In the genomic region with DNA sequence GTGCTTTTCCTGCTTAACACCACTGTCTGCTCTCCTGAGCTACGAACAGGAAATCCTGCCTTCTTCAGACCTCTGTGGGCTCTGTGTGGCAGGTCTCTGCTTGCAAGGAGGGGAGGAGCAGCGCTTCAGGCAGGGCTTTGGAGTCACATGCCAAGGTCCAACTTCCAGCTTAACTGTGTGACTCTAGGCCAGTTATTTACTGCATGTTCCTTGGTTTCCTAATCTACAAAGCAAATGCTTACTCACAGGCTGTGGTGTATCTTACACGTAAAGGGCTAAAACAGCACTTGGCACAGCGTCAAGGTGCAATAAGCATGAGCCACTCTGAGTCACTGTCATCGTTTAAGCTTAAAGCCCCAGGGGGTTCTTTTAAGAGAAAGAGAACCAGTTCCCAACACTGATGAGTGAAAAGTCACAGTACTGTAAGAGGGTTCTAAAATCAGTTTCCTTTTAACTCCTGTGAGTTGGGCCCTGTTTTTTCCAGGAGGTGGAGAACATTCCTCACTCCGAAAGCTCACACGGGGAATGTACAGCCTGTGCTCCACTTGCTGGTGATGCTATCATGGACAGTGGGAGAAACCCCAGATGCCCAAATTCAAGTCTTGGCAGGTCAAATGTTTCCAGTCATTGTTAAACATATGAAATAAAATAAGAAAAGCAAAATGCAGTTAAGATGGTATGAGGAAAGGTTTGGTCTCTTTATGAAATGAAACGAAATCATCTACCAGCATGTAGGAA, we compare ENCODE assay signal across 8 cellular contexts. TPM values are rescaled to one million over a fixed set of nuclear protein-coding genes. Genes with fewer than 3 reads are reported as not detected.
DNase-seq lines count a peak whose midpoint lies in the region; ATAC-seq and TF ChIP-seq lines count a peak whose summit lies in the region.

No MANE protein-coding gene starts in this region.

- in situ Hi-C loops in Panc1 (cut with HindIII; ENCODE audit: low pct_unique_long_range_greater_than_20kb, low sequenced_read_pairs): no loop called here

- peak; percentile 89 for ATAC-seq in GM18511 (IDR thresholded peaks at IDR 0.05; ENCODE audit: unreplicated experiment)
- ATAC-seq in HG03342 (IDR thresholded peaks at IDR 0.05; ENCODE audit: unreplicated experiment): peak; percentile 86
- ATAC-seq in Panc1: peak; percentile 95

- CTCF ChIA-PET in Panc1 (lab: Charles Lee): no interaction called here

- DNase-seq in Panc1 (ENCODE audit: low read depth, low spot score) (peak; percentile 97), adipocyte (ENCODE audit: low read depth) (peak; percentile 97), hepatic stellate cell (ENCODE audit: low spot score) (peak; percentile 91), NCI-H1105 (lab: John Stamatoyannopoulos, UW) (no peak)
- DNase-seq in stimulated activated CD4-positive, alpha-beta T cell treated with anti-CD3 and anti-CD28 coated beads, Interleukin-12 subunit alpha, Interleukin-12 subunit beta, amount 100 ng/mL, for 48 hours (ENCODE audit: low read depth in 2 of 3, low spot score in 1 of 3): peak; percentile 35 to 61 (median 45)

- H3K9ac ChIP-seq in adipocyte (ENCODE audit: low read length): peak overlapping the region; percentile 88

- no peaks in the 10 kb centered on the region for H3K27me3 ChIP-seq in ACC112 (ENCODE audit: insufficient read depth, low read length)
- no peaks in the 10 kb centered on the region for H3K27me3 ChIP-seq in Panc1 (ENCODE audit: control insufficient read depth, insufficient read depth, low read length)
- H3K27me3 ChIP-seq in adipocyte (replicated peaks; ENCODE audit: control insufficient read depth, insufficient read depth, low read length): no peaks in the 10 kb centered on the region

- no peak overlapping the region for H2AFZ ChIP-seq in ACC112 (ENCODE audit: low read length, unreplicated experiment)

- H3K79me2 ChIP-seq in ACC112 (ENCODE audit: control insufficient read depth, insufficient read depth, low read length, unreplicated experiment): peaks cover 4% of the 10 kb centered on the region

- BruUV-seq in Panc1 (replicated peaks; lab: Mats Ljungman, UMichigan): no TSS peak

- H3K4me3 ChIP-seq in ACC112 (ENCODE audit: low read depth, low read length) (peak overlapping the region; percentile 37; the same call in 1 of the 2 replicates), Panc1 (ENCODE audit: low read depth in 2 of 2, low read length in 2 of 2) (no peak overlapping the region; a peak in 1 of 4 replicates), adipocyte (ENCODE audit: low read length) (peak overlapping the region; percentile 60)

- intact Hi-C loops in Panc1 (cut with micrococcal nuclease; ENCODE audit: unreplicated experiment): no loop called here

- H3K36me3 ChIP-seq in ACC112 (ENCODE audit: insufficient read depth, low read length) (peaks cover 8% of the 10 kb centered on the region; the same call in 1 of the 2 replicates), Panc1 (ENCODE audit: control insufficient read depth, insufficient read depth, low read length) (no peaks in the 10 kb centered on the region; the same call in 1 of the 2 replicates), adipocyte (ENCODE audit: control insufficient read depth, insufficient read depth, low read length, severe bottlenecking) (peaks cover 15% of the 10 kb centered on the region)

- POLR2A ChIA-PET in Panc1 (lab: Charles Lee): interaction anchor here (0.6 to 1.5 kb wide), 2 partner anchors 18 to 60 kb away, joined by 4 to 6 read pairs; no protein-coding TSS in a partner anchor

- H3K9me3 ChIP-seq in Panc1 (ENCODE audit: control insufficient read depth, insufficient read depth, low read depth, low read length) (no peaks in the 10 kb centered on the region), adipocyte (ENCODE audit: control insufficient read depth, low read length) (no peaks in the 10 kb centered on the region)

- TF ChIP-seq CTCF in Panc1 (IDR thresholded peaks at IDR 0.05): no peak

- H3K4me1 ChIP-seq in ACC112 (ENCODE audit: control insufficient read depth, insufficient read depth, low read length, unreplicated experiment): peaks cover 32% of the 10 kb centered on the region
- H3K4me1 ChIP-seq in Panc1 (ENCODE audit: control insufficient read depth, insufficient read depth, low read length): peaks cover 34% of the 10 kb centered on the region
- peaks cover 31% of the 10 kb centered on the region for H3K4me1 ChIP-seq in adipocyte (ENCODE audit: control insufficient read depth, insufficient read depth, low read length)

- peak overlapping the region; percentile 100 for H3K27ac ChIP-seq in ACC112 (ENCODE audit: low read depth, low read length)
- H3K27ac ChIP-seq in Panc1 (ENCODE audit: low read length): peak overlapping the region; percentile 92

RNA-seq across cellular contexts. Expression of gene BCAR1, which starts 54.1 kb away (rescaled TPM):
- 120 TPM for total RNA-seq in Panc1 (2021; ENCODE audit: unreplicated experiment)
- 112 TPM for polyA plus RNA-seq in Panc1 (2012; ENCODE audit: insufficient read length)

Comparison
In these comparisons a context has a peak if more than half of its experiments do, and no peak if none do; other contexts are left out.
1. H3K4me3 ChIP-seq: peak in ACC112 (single experiment) and adipocyte (single experiment); none in Panc1 (0 of 2).
2. Peak in every context shown above with its lines, with median percentiles within 50 percentile points of each other: ATAC-seq.